33 cellular contexts compared by ENCODE assay signal in genomic region chrX:1595711-1596060, GRCh38. TPM values are rescaled to one million over a fixed set of nuclear protein-coding genes. Genes with fewer than 3 reads are reported as not detected.
DNase-seq lines count a peak whose midpoint lies in the region; TF ChIP-seq lines count a peak whose summit lies in the region.
"Had no signal": no experiment of that assay in that cellular context is flagged by ENCODE, and none has a peak within 500 bp of the region (broad histone marks: within the 10 kb centered on the region; RNA-seq: fewer than 3 reads in every experiment).

No MANE protein-coding gene starts in this region.

- H3K23ac ChIP-seq in mesenchymal stem cell (ENCODE audit: low read length in 2 of 2), result no peak overlapping the region

- no peak overlapping the region for H3K18ac ChIP-seq in mesenchymal stem cell (ENCODE audit: low read depth in 1 of 2, low read length in 2 of 2)

- H3K4me1 Mint-ChIP-seq in activated naive CD8-positive, alpha-beta T cell (ENCODE audit: low read depth), result peaks cover 21% of the 10 kb centered on the region
- peaks cover 16% of the 10 kb centered on the region for H3K4me1 Mint-ChIP-seq in activated naive CD8-positive, alpha-beta T cell treated with anti-CD3 and anti-CD28 coated beads for 36 hours
- no peaks in the 10 kb centered on the region for H3K4me1 Mint-ChIP-seq in type B pancreatic cell (ENCODE audit: unreplicated experiment)

- no peak overlapping the region for H3K14ac ChIP-seq in mesenchymal stem cell (ENCODE audit: low read length in 2 of 2)

- TF ChIP-seq CTCF in type B pancreatic cell (conservative IDR thresholded peaks at IDR 0.05), result no peak
- TF ChIP-seq CTCF in GM10248 (IDR thresholded peaks at IDR 0.05; ENCODE audit: control extremely low read depth, extremely low read depth, low read depth, missing control alignments), result no peak

- H3K9me3 ChIP-seq in NT2/D1 (ENCODE audit: insufficient read depth, low read length), result no peaks in the 10 kb centered on the region
- H3K9me3 ChIP-seq in mesenchymal stem cell (ENCODE audit: control insufficient read depth, low read length), result no peaks in the 10 kb centered on the region
- H3K9me3 ChIP-seq: ascending aorta, BE2C had no signal

- no peak overlapping the region for H3K4me2 ChIP-seq in mesenchymal stem cell (ENCODE audit: low read length, poor library complexity, severe bottlenecking)

- no peaks in the 10 kb centered on the region for H3K27me3 Mint-ChIP-seq in activated naive CD8-positive, alpha-beta T cell
- no peaks in the 10 kb centered on the region for H3K27me3 Mint-ChIP-seq in activated naive CD8-positive, alpha-beta T cell treated with anti-CD3 and anti-CD28 coated beads for 36 hours
- no peaks in the 10 kb centered on the region for H3K27me3 Mint-ChIP-seq in type B pancreatic cell
- H3K27me3 Mint-ChIP-seq: stimulated activated naive CD8-positive, alpha-beta T cell treated with anti-CD3 and anti-CD28 coated beads, Interleukin-15, amount 100 ng/mL, for 72 hours had no signal

- H3K27ac ChIP-seq in mesenchymal stem cell (ENCODE audit: low read length, poor library complexity, severe bottlenecking), result no peak overlapping the region
- H3K27ac ChIP-seq: ascending aorta, coronary artery, VCaP had no signal

- H3K27me3 ChIP-seq in NT2/D1 (ENCODE audit: insufficient read depth, insufficient read length), result no peaks in the 10 kb centered on the region
- no peaks in the 10 kb centered on the region for H3K27me3 ChIP-seq in mesenchymal stem cell (ENCODE audit: control insufficient read depth in 1 of 2, insufficient read depth in 1 of 2, low read length in 2 of 2)
- H3K27me3 ChIP-seq: ascending aorta, BE2C had no signal

- H3K36me3 Mint-ChIP-seq in activated naive CD8-positive, alpha-beta T cell, result peaks cover 2% of the 10 kb centered on the region
- peaks cover 34% of the 10 kb centered on the region for H3K36me3 Mint-ChIP-seq in activated naive CD8-positive, alpha-beta T cell treated with anti-CD3 and anti-CD28 coated beads for 36 hours
- H3K36me3 Mint-ChIP-seq in type B pancreatic cell, result peaks cover 9% of the 10 kb centered on the region

- H3K4me3 Mint-ChIP-seq in activated naive CD8-positive, alpha-beta T cell, result no peak overlapping the region
- H3K4me3 Mint-ChIP-seq in activated naive CD8-positive, alpha-beta T cell treated with anti-CD3 and anti-CD28 coated beads for 36 hours, result no peak overlapping the region
- peak overlapping the region; percentile 36 for H3K4me3 Mint-ChIP-seq in type B pancreatic cell
- H3K4me3 Mint-ChIP-seq: stimulated activated naive CD8-positive, alpha-beta T cell treated with anti-CD3 and anti-CD28 coated beads, Interleukin-15, amount 100 ng/mL, for 72 hours had no signal

- POLR2A ChIA-PET in GM10248 (lab: Yijun Ruan, JAX), result no interaction called here

- CTCF ChIA-PET in GM10248 (lab: Yijun Ruan, JAX), result no interaction called here

- H3K27ac Mint-ChIP-seq in activated naive CD8-positive, alpha-beta T cell, result peak overlapping the region; percentile 46
- H3K27ac Mint-ChIP-seq in activated naive CD8-positive, alpha-beta T cell treated with anti-CD3 and anti-CD28 coated beads for 36 hours, result no peak overlapping the region
- no peak overlapping the region for H3K27ac Mint-ChIP-seq in type B pancreatic cell

- H3K79me1 ChIP-seq in mesenchymal stem cell (replicated peaks; ENCODE audit: low read length, poor library complexity, severe bottlenecking), result peaks cover 37% of the 10 kb centered on the region

- H3K4ac ChIP-seq in mesenchymal stem cell (ENCODE audit: low read depth in 1 of 2, low read length in 2 of 2), result no peak overlapping the region

- H3K9ac ChIP-seq in NT2/D1 (ENCODE audit: insufficient read length, low read depth) (peak overlapping the region; percentile 12), mesenchymal stem cell (ENCODE audit: low read length) (no peak overlapping the region)

- H2AFZ ChIP-seq in mesenchymal stem cell (ENCODE audit: low read depth, low read length), result no peak overlapping the region

- H2BK5ac ChIP-seq in mesenchymal stem cell (ENCODE audit: low read depth, low read length, poor library complexity, severe bottlenecking), result no peak overlapping the region

- peaks cover 20% of the 10 kb centered on the region for H3K4me1 ChIP-seq in NT2/D1 (ENCODE audit: insufficient read depth, insufficient read length)
- peaks cover 15% of the 10 kb centered on the region for H3K4me1 ChIP-seq in mesenchymal stem cell (ENCODE audit: control insufficient read depth, insufficient read depth, low read depth, low read length)
- H3K4me1 ChIP-seq: BE2C had no signal

- no peak for DNase-seq in activated naive CD8-positive, alpha-beta T cell treated with anti-CD3 and anti-CD28 coated beads for 36 hours
- no peak for DNase-seq in NT2/D1 (ENCODE audit: low read depth, low spot score)
- DNase-seq in mesenchymal stem cell, result no peak
- DNase-seq in type B pancreatic cell (ENCODE audit: extremely low spot score, unreplicated experiment), result peak; percentile 45
- DNase-seq in GM10248 (ENCODE audit: extremely low spot score), result no peak
- no peak for DNase-seq in NCI-H774 (lab: John Stamatoyannopoulos, UW)
- DNase-seq: activated CD4-positive, alpha-beta T cell treated with anti-CD3 and anti-CD28 coated beads for 48 hours; activated naive CD4-positive, alpha-beta T cell treated with anti-CD3 and anti-CD28 coated beads, Interleukin-2, amount 50 U/mL, for 16 hours; activated T-cell treated with anti-CD3 and anti-CD28 coated beads, Interleukin-2, amount 50 U/mL, for 48 hours; BE2C; DMS53; effector memory CD4-positive, alpha-beta T cell; hippocampal formation; NCI-H1092 treated with DMSO at 0.1 percent for 48 hours; NCI-H1694 treated with DMSO at 0.1 percent for 48 hours; NCI-H446 treated with DMSO at 0.1 percent for 48 hours; NCI-H82; right cardiac atrium; SIG-M5; SW 1271 had no signal

- no peak overlapping the region for H2BK120ac ChIP-seq in mesenchymal stem cell (ENCODE audit: low read depth, low read length)

- H3K36me3 ChIP-seq in NT2/D1 (ENCODE audit: insufficient read depth, insufficient read length, low read length) (peaks cover 77% of the 10 kb centered on the region), mesenchymal stem cell (ENCODE audit: control insufficient read depth in 1 of 2, insufficient read depth in 2 of 2, low read depth in 1 of 2, low read length in 2 of 2) (peaks cover 71 to 76% of the 10 kb centered on the region in 2 experiments)

- H4K8ac ChIP-seq in mesenchymal stem cell (ENCODE audit: low read length), result peak overlapping the region; percentile 2

- H2BK12ac ChIP-seq in mesenchymal stem cell (ENCODE audit: low read length in 2 of 2), result no peak overlapping the region

- H2BK15ac ChIP-seq in mesenchymal stem cell (ENCODE audit: low read depth, poor library complexity, severe bottlenecking), result no peak overlapping the region

- H4K91ac ChIP-seq in mesenchymal stem cell (ENCODE audit: low read length), result no peak overlapping the region

- H2AK5ac ChIP-seq in mesenchymal stem cell (ENCODE audit: low read length, severe bottlenecking), result no peak overlapping the region

- H3K4me3 ChIP-seq in NT2/D1 (ENCODE audit: insufficient read length, low read depth) (no peak overlapping the region), mesenchymal stem cell (ENCODE audit: insufficient read depth in 1 of 2, low read depth in 1 of 2, low read length in 2 of 2) (no peak overlapping the region)
- H3K4me3 ChIP-seq: ascending aorta, coronary artery had no signal

- H3K9me3 Mint-ChIP-seq in activated naive CD8-positive, alpha-beta T cell (ENCODE audit: low read depth), result no peaks in the 10 kb centered on the region
- no peaks in the 10 kb centered on the region for H3K9me3 Mint-ChIP-seq in activated naive CD8-positive, alpha-beta T cell treated with anti-CD3 and anti-CD28 coated beads for 36 hours
- no peaks in the 10 kb centered on the region for H3K9me3 Mint-ChIP-seq in type B pancreatic cell
- H3K9me3 Mint-ChIP-seq: stimulated activated naive CD8-positive, alpha-beta T cell treated with anti-CD3 and anti-CD28 coated beads, Interleukin-15, amount 100 ng/mL, for 72 hours had no signal

- 95% methylated on average over 13 of the region's 17 CpGs for WGBS in mesenchymal stem cell

RNA-seq across cellular contexts. Expression of gene AKAP17A, which starts 4.3 kb away (rescaled TPM):
- total RNA-seq in activated naive CD8-positive, alpha-beta T cell treated with anti-CD3 and anti-CD28 coated beads for 36 hours, result 10 to 100 TPM; 48.2 to 49.2 TPM
- polyA plus RNA-seq in mesenchymal stem cell (2013, experiment 1 of 2), result 24.2 TPM
- polyA plus RNA-seq in mesenchymal stem cell (2013, experiment 2 of 2), result 23.7 TPM
- 49.8 and 53.0 TPM in 2 replicates for total RNA-seq in type B pancreatic cell (ENCODE audit: low replicate concordance)

RNA-seq across cellular contexts. Expression of gene ASMT, which starts 19.2 kb away (rescaled TPM):
- under 1 TPM in 1 of 2 experiments, not detected in 1; 0.54 TPM for total RNA-seq in activated naive CD8-positive, alpha-beta T cell treated with anti-CD3 and anti-CD28 coated beads for 36 hours
- 0.04 TPM for polyA plus RNA-seq in mesenchymal stem cell (2013, experiment 1 of 2)
- 0.04 TPM for polyA plus RNA-seq in mesenchymal stem cell (2013, experiment 2 of 2)
- not detected in 2 replicates for total RNA-seq in type B pancreatic cell (ENCODE audit: low replicate concordance)
- total RNA-seq: cardiac septum, epithelial cell of proximal tubule, G401, lung microvascular endothelial cell, M059J, mucosa of gallbladder, right cardiac atrium had no signal
- polyA plus RNA-seq: right cardiac atrium had no signal

RNA-seq across cellular contexts. Expression of gene P2RY8, which starts 58.7 kb away (rescaled TPM):
- 10 to 100 TPM; 12.5 to 13.3 TPM for total RNA-seq in activated naive CD8-positive, alpha-beta T cell treated with anti-CD3 and anti-CD28 coated beads for 36 hours
- not detected for polyA plus RNA-seq in mesenchymal stem cell (2013, experiment 1 of 2)
- polyA plus RNA-seq in mesenchymal stem cell (2013, experiment 2 of 2), result not detected
- not detected in 2 replicates for total RNA-seq in type B pancreatic cell (ENCODE audit: low replicate concordance)
- total RNA-seq: epithelial cell of proximal tubule, G401, HT-29 had no signal
- polyA plus RNA-seq: neural cell had no signal

Comparison
In these comparisons a context has a peak if more than half of its experiments do, and no peak if none do; other contexts are left out.
1. RNA of gene P2RY8, which starts 58.7 kb away (total RNA-seq): 12.5 to 13.3 TPM in activated naive CD8-positive, alpha-beta T cell treated with anti-CD3 and anti-CD28 coated beads for 36 hours; not detected in type B pancreatic cell; every median in the first group is over 10 times any median in the second.